Comparison of ENCODE assay signal across 8 cellular contexts in genomic region chr2:143034292-143035074, GRCh38.
DNase-seq lines count a peak whose midpoint lies in the region; ATAC-seq, FAIRE-seq and TF ChIP-seq lines count a peak whose summit lies in the region.

No MANE protein-coding gene starts in this region.

- no peak overlapping the region for H3K4me2 ChIP-seq in keratinocyte (ENCODE audit: control insufficient read depth, extremely low read depth, insufficient read depth, low read depth, low read length)

- FAIRE-seq in keratinocyte (lab: Jason Lieb, UNC), result peak; percentile 80

- ATAC-seq in GM18868 (IDR thresholded peaks at IDR 0.05; ENCODE audit: unreplicated experiment) (peak; percentile 92), HG03064 (IDR thresholded peaks at IDR 0.05; ENCODE audit: low read depth, unreplicated experiment) (peak; percentile 74)

- H4K20me1 ChIP-seq in keratinocyte (ENCODE audit: control insufficient read depth, extremely low read depth, insufficient read depth, low read length), result no peaks in the 10 kb centered on the region

- no peaks in the 10 kb centered on the region for H3K79me2 ChIP-seq in keratinocyte (ENCODE audit: control insufficient read depth, insufficient read depth, low read length)

- in situ Hi-C loops in brain microvascular endothelial cell (cut with HindIII; ENCODE audit: low pct_ligation_motif_present, low sequenced_read_pairs), result no loop called here

- dilution Hi-C loops in keratinocyte (cut with MboI; ENCODE audit: extremely low pct_ligation_motif_present, low sequenced_read_pairs), result no loop called here

- no peaks in the 10 kb centered on the region for H3K27me3 ChIP-seq in brain microvascular endothelial cell (replicated peaks)
- H3K27me3 ChIP-seq in keratinocyte (ENCODE audit: control insufficient read depth, extremely low read depth, insufficient read depth, low read length), result no peaks in the 10 kb centered on the region

- peak; percentile 69 for DNase-seq in AG20443 (ENCODE audit: low spot score)
- DNase-seq in NCI-H2081 treated with DMSO at 0.1 percent for 48 hours (lab: John Stamatoyannopoulos, UW), result peak; percentile 65
- peak; percentile 16 for DNase-seq in T-helper 22 cell (ENCODE audit: low read depth)
- DNase-seq in brain microvascular endothelial cell, result peak; percentile 80
- peak; percentile 9 for DNase-seq in keratinocyte (ENCODE audit: low read depth, low spot score)
- peak; percentile 41 for DNase-seq in stimulated activated CD4-positive, alpha-beta T cell treated with anti-CD3 and anti-CD28 coated beads, Interleukin-2, amount 100 ng/mL, for 4 hours (ENCODE audit: low read depth)

- TF ChIP-seq CTCF in brain microvascular endothelial cell (IDR thresholded peaks at IDR 0.05; ENCODE audit: low read depth, low read length, missing control alignments) (peak; percentile 79), keratinocyte (optimal IDR thresholded peaks at IDR 0.05 in 1 of 3, IDR thresholded peaks at IDR 0.05 in 1 of 3, conservative IDR thresholded peaks at IDR 0.05 in 1 of 3; ENCODE audit: extremely low read depth in 1 of 3, insufficient read depth in 2 of 3, low read length in 3 of 3) (peak in 2 of 3 experiments; percentile 73 to 95)

- H3K27ac ChIP-seq in brain microvascular endothelial cell (no peak overlapping the region), keratinocyte (ENCODE audit: control insufficient read depth, insufficient read depth, low read length) (no peak overlapping the region)

- no peak overlapping the region for H3K9ac ChIP-seq in keratinocyte (ENCODE audit: control insufficient read depth, extremely low read depth, insufficient read depth, low read length)

- H3K4me3 ChIP-seq in brain microvascular endothelial cell (ENCODE audit: low read depth, low read length), result no peak overlapping the region
- no peak overlapping the region for H3K4me3 ChIP-seq in keratinocyte (ENCODE audit: control insufficient read depth in 2 of 3, extremely low read depth in 1 of 3, insufficient read depth in 2 of 3, low read depth in 1 of 3, low read length in 3 of 3)

- H3K9me3 ChIP-seq in keratinocyte (ENCODE audit: control insufficient read depth, low read depth, low read length), result no peaks in the 10 kb centered on the region

- H3K4me1 ChIP-seq in keratinocyte (ENCODE audit: control insufficient read depth, extremely low read depth, insufficient read depth, low read length), result no peaks in the 10 kb centered on the region

- H2AFZ ChIP-seq in keratinocyte (ENCODE audit: control insufficient read depth, low read length), result no peak overlapping the region

- H3K9me1 ChIP-seq in keratinocyte (ENCODE audit: control insufficient read depth, extremely low read depth, insufficient read depth, low read length), result no peaks in the 10 kb centered on the region

- no peaks in the 10 kb centered on the region for H3K36me3 ChIP-seq in brain microvascular endothelial cell (replicated peaks)
- H3K36me3 ChIP-seq in keratinocyte (ENCODE audit: control insufficient read depth in 2 of 2, extremely low read depth in 1 of 2, insufficient read depth in 2 of 2, low read length in 2 of 2), result no peaks in the 10 kb centered on the region

Comparison
In these comparisons a context has a peak if more than half of its experiments do, and no peak if none do; other contexts are left out.
1. DNase-seq: peak in every context shown above with its lines; median percentile 80 in brain microvascular endothelial cell; 69 in AG20443; 65 in NCI-H2081 treated with DMSO at 0.1 percent for 48 hours; 41 in stimulated activated CD4-positive, alpha-beta T cell treated with anti-CD3 and anti-CD28 coated beads, Interleukin-2, amount 100 ng/mL, for 4 hours; 16 in T-helper 22 cell; 9 in keratinocyte.